8 cellular contexts compared by ENCODE assay signal in the genomic region with DNA sequence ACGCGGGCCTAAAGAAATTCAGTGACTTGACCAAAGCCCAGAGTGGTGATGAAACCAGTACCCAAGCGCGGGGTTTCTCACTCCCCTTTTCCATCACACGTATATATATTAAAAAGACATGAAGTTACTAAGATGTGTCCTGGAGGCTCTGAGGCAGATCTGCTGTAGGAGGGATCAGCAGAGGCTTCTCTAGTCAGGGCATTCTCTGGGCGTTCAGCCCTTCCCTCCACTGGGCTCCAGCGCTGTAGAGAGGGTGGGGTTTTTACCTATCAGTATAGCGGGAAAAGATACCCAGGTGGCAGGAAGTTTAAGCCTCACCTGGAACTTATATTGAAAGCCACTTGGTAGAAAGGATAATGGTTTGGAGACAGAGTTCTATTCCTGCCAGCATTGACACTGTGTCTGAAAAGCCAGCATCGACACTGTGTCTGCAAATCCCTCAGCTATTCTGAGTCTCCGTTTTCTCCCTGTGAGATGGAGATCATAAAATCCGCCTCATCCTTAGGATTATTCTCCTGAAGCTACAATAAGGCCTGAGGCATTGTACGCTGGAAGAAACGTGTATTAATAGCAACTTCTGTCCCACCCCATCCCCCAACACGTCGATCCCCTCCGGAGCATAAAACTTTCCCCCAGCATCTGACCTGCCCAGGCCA. TPM values are rescaled to one million over a fixed set of nuclear protein-coding genes. Genes with fewer than 3 reads are reported as not detected.
DNase-seq lines count a peak whose midpoint lies in the region; ATAC-seq, FAIRE-seq and TF ChIP-seq lines count a peak whose summit lies in the region.

No MANE protein-coding gene starts in this region.

- FAIRE-seq in endothelial cell of umbilical vein (lab: Jason Lieb, UNC), result peak; percentile 58

- H3K27me3 Mint-ChIP-seq in T-helper 1 cell treated with Interleukin-12 subunit alpha and Interleukin-12 subunit beta and Interleukin-4 antibody, amounts not matched to agents 30 μg/mL and 1 μg/mL, for 36 hours (ENCODE audit: low read depth), result peaks cover 32% of the 10 kb centered on the region

- ATAC-seq in omental fat pad (ENCODE audit: low FRiP score), result peak; percentile 3

- H3K27me3 ChIP-seq in OCI-LY3 (ENCODE audit: low read depth, low read length), result no peaks in the 10 kb centered on the region
- no peaks in the 10 kb centered on the region for H3K27me3 ChIP-seq in endothelial cell of umbilical vein (ENCODE audit: control insufficient read depth in 2 of 2, insufficient read depth in 2 of 2, low read length in 2 of 2)

- H2AFZ ChIP-seq in OCI-LY3 (ENCODE audit: low read depth, low read length) (peak overlapping the region; percentile 1; the same call in 1 of the 2 replicates), endothelial cell of umbilical vein (ENCODE audit: low read depth, low read length) (peak overlapping the region; percentile 79)

- no peak for TF ChIP-seq CTCF in OCI-LY3 (IDR thresholded peaks at IDR 0.05; ENCODE audit: low read depth, low read length)
- no peak for TF ChIP-seq CTCF in endothelial cell of umbilical vein (IDR thresholded peaks at IDR 0.05; ENCODE audit: extremely low read depth in 1 of 2, insufficient read depth in 1 of 2, low read depth in 1 of 2, low read length in 2 of 2)
- no peak for TF ChIP-seq CTCF in omental fat pad (IDR thresholded peaks at IDR 0.05)

- H3K4me3 ChIP-seq in OCI-LY3 (ENCODE audit: low read length), result peak overlapping the region; percentile 85
- peak overlapping the region; percentile 83 to 93 (median 89) for H3K4me3 ChIP-seq in endothelial cell of umbilical vein (replicated peaks in 1 of 3; ENCODE audit: insufficient read depth in 1 of 3, low read depth in 1 of 3, low read length in 3 of 3)

- intact Hi-C loops in endothelial cell of umbilical vein (cut with micrococcal nuclease), result no loop called here

- peaks cover 32% of the 10 kb centered on the region for H3K36me3 Mint-ChIP-seq in T-helper 1 cell treated with Interleukin-12 subunit alpha and Interleukin-12 subunit beta and Interleukin-4 antibody, amounts not matched to agents 30 μg/mL and 1 μg/mL, for 36 hours (ENCODE audit: low read depth)

- peaks cover 47% of the 10 kb centered on the region for H3K4me1 Mint-ChIP-seq in T-helper 1 cell treated with Interleukin-12 subunit alpha and Interleukin-12 subunit beta and Interleukin-4 antibody, amounts not matched to agents 30 μg/mL and 1 μg/mL, for 36 hours (ENCODE audit: low read depth)

- TF ChIP-seq POLR2A in endothelial cell of umbilical vein (IDR thresholded peaks at IDR 0.05; ENCODE audit: low read depth, low read length), result peak; percentile 8

- H3K27ac ChIP-seq in OCI-LY3 (ENCODE audit: low read length), result peak overlapping the region; percentile 79
- H3K27ac ChIP-seq in endothelial cell of umbilical vein (ENCODE audit: insufficient read depth, low read depth, low read length), result peak overlapping the region; percentile 87

- H3K9ac ChIP-seq in OCI-LY3 (ENCODE audit: low read length) (peak overlapping the region; percentile 98), endothelial cell of umbilical vein (replicated peaks; ENCODE audit: extremely low read depth, insufficient read depth, low read length) (peak overlapping the region; percentile 92)

- peak overlapping the region; percentile 85 for H3K4me2 ChIP-seq in OCI-LY3 (ENCODE audit: low read length)
- peak overlapping the region; percentile 95 for H3K4me2 ChIP-seq in endothelial cell of umbilical vein (ENCODE audit: insufficient read depth, low read length)

- dilution Hi-C loops in endothelial cell of umbilical vein (cut with MboI; ENCODE audit: extremely low pct_ligation_motif_present, low sequenced_read_pairs), result no loop called here

- H3K36me3 ChIP-seq in OCI-LY3 (replicated peaks; ENCODE audit: low read depth, low read length) (peaks cover 34% of the 10 kb centered on the region), endothelial cell of umbilical vein (ENCODE audit: control insufficient read depth in 2 of 2, extremely low read depth in 1 of 2, insufficient read depth in 2 of 2, low read length in 2 of 2) (peaks cover under 1 to 5% of the 10 kb centered on the region in 2 experiments)

- TSS peak; percentile 35 for BruUV-seq in endothelial cell of umbilical vein (replicated peaks; lab: Mats Ljungman, UMichigan)

- H4K20me1 ChIP-seq in OCI-LY3 (ENCODE audit: insufficient read depth, low read length) (no peaks in the 10 kb centered on the region), endothelial cell of umbilical vein (replicated peaks; ENCODE audit: control insufficient read depth, extremely low read depth, insufficient read depth, low read length) (no peaks in the 10 kb centered on the region)

- peak overlapping the region; percentile 83 for H3K4me3 Mint-ChIP-seq in T-helper 1 cell treated with Interleukin-12 subunit alpha and Interleukin-12 subunit beta and Interleukin-4 antibody, amounts not matched to agents 30 μg/mL and 1 μg/mL, for 36 hours

- POLR2A ChIA-PET in endothelial cell of umbilical vein (lab: Charles Lee), result interaction anchor here (1.3 kb wide), 2 partner anchors 10 to 13 kb away, joined by 7 to 11 read pairs; no protein-coding TSS in a partner anchor

- H3K9me3 ChIP-seq in OCI-LY3 (ENCODE audit: insufficient read depth, low read length) (no peaks in the 10 kb centered on the region), endothelial cell of umbilical vein (replicated peaks; ENCODE audit: control insufficient read depth, insufficient read depth, low read length) (no peaks in the 10 kb centered on the region)

- CTCF ChIA-PET in endothelial cell of umbilical vein (lab: Charles Lee), result interaction anchor here (1.2 to 5.5 kb wide), 6 partner anchors 8 to 76 kb away, joined by 5 to 34 read pairs (median 8); no protein-coding TSS in a partner anchor

- DNase-seq in T-helper 1 cell (no peak), endothelial cell of umbilical vein (ENCODE audit: low read depth, low spot score) (no peak), omental fat pad (ENCODE audit: low spot score) (no peak), GM19238 (ENCODE audit: insufficient read length, low spot score) (no peak), NCI-H1436 treated with DMSO at 0.1 percent for 48 hours (lab: John Stamatoyannopoulos, UW) (no peak)
- DNase-seq in effector CD8-positive, alpha-beta T cell (lab: John Stamatoyannopoulos, UW), result no peak

- no peaks in the 10 kb centered on the region for H3K9me1 ChIP-seq in endothelial cell of umbilical vein (replicated peaks; ENCODE audit: control insufficient read depth, extremely low read depth, insufficient read depth, low read length)

- H3K79me2 ChIP-seq in OCI-LY3 (ENCODE audit: low read length) (peaks cover 63% of the 10 kb centered on the region), endothelial cell of umbilical vein (ENCODE audit: control insufficient read depth, insufficient read depth, low read length) (peaks cover 20% of the 10 kb centered on the region)

- H3K4me1 ChIP-seq in OCI-LY3 (ENCODE audit: low read length) (peaks cover 29% of the 10 kb centered on the region), endothelial cell of umbilical vein (ENCODE audit: control insufficient read depth, extremely low read depth, insufficient read depth, low read length) (peaks cover 45% of the 10 kb centered on the region)

- H3K27ac Mint-ChIP-seq in T-helper 1 cell treated with Interleukin-12 subunit alpha and Interleukin-12 subunit beta and Interleukin-4 antibody, amounts not matched to agents 30 μg/mL and 1 μg/mL, for 36 hours, result peak overlapping the region; percentile 71

- H3K9me3 Mint-ChIP-seq in T-helper 1 cell treated with Interleukin-12 subunit alpha and Interleukin-12 subunit beta and Interleukin-4 antibody, amounts not matched to agents 30 μg/mL and 1 μg/mL, for 36 hours, result no peaks in the 10 kb centered on the region

TF ChIP-seq in endothelial cell of umbilical vein, 7 proteins besides CTCF, POLR2A, EP300 and RAD21:
- TF ChIP-seq JUN (IDR thresholded peaks at IDR 0.05; ENCODE audit: borderline replicate concordance, insufficient read depth, insufficient read length, low read depth), result no peak
- no peak for TF ChIP-seq FOS (IDR thresholded peaks at IDR 0.05; ENCODE audit: borderline replicate concordance, insufficient read depth, low read length)
- no peak for TF ChIP-seq POLR2AphosphoS5 (IDR thresholded peaks at IDR 0.05; ENCODE audit: insufficient read depth, low read depth, low read length)
- TF ChIP-seq, protein P1, sequence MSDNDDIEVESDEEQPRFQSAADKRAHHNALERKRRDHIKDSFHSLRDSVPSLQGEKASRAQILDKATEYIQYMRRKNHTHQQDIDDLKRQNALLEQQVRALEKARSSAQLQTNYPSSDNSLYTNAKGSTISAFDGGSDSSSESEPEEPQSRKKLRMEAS (IDR thresholded peaks at IDR 0.05; ENCODE audit: insufficient read depth, insufficient read length), result no peak
- no peak for TF ChIP-seq EZH2 (IDR thresholded peaks at IDR 0.05; ENCODE audit: borderline replicate concordance, low read depth, low read length, severe bottlenecking)

RNA-seq across cellular contexts. Expression of a gene that starts 0.8 kb away (rescaled TPM):
- total RNA-seq in endothelial cell of umbilical vein (101 and 121 TPM in 2 replicates), omental fat pad (10 to 100 TPM; 16.5 to 68.6 (median 32.8) TPM)
- polyA plus RNA-seq in endothelial cell of umbilical vein, result 59.8 and 71.9 TPM in 2 replicates
- polyA plus RNA-seq in endothelial cell of umbilical vein (2011; cell fraction: cytosol; rRNA removed), result 48.6 and 60.4 TPM in 2 replicates
- 77.9 and 115 TPM in 2 replicates for polyA plus RNA-seq in endothelial cell of umbilical vein (2011; cell fraction: nucleus; rRNA removed)
- polyA plus RNA-seq in endothelial cell of umbilical vein (2012), result 31.8 and 49.5 TPM in 2 replicates
- polyA minus RNA-seq in endothelial cell of umbilical vein, result 38.4 and 42.1 TPM in 2 replicates
- not detected for polyA minus RNA-seq in endothelial cell of umbilical vein (2011; cell fraction: cytosol; rRNA and poly(A)+ RNA removed)
- polyA minus RNA-seq in endothelial cell of umbilical vein (2011; cell fraction: nucleus; rRNA and poly(A)+ RNA removed), result 24.2 and 30.3 TPM in 2 replicates
